In the genomic region with DNA sequence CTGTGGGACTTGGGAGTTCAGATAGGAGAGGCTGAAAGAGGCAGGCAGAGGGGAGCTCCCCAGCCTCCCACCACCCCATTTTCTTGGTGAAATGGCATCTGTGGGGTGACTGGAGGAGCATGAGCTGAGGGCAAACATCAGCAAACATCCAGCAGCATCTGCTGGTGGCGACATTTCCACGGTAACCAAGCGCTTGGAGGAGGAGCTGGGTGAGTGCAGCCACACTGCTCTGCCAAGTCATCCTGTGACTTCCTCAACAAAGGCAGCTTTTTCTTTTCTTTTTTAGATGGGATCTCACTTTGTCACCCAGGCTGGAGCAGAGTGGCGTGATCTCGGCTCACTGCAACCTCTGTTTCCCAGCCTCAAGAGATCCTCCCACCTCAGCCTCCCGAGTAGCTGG, we compare ENCODE assay signal across 10 cellular contexts. TPM values are rescaled to one million over a fixed set of nuclear protein-coding genes. Genes with fewer than 3 reads are reported as not detected.
DNase-seq lines count a peak whose midpoint lies in the region; ATAC-seq, FAIRE-seq and TF ChIP-seq lines count a peak whose summit lies in the region.
"Had no signal": no experiment of that assay in that cellular context is flagged by ENCODE, and none has a peak within 500 bp of the region (broad histone marks: within the 10 kb centered on the region; RNA-seq: fewer than 3 reads in every experiment).

No MANE protein-coding gene starts in this region.

- H3K4me1 ChIP-seq in H9 (ENCODE audit: insufficient read depth, low read length) (no peaks in the 10 kb centered on the region), HepG2 (ENCODE audit: insufficient read depth, low read length) (peaks cover 67% of the 10 kb centered on the region)

- H3K9me3 Mint-ChIP-seq in H9: no peaks in the 10 kb centered on the region
- no peaks in the 10 kb centered on the region for H3K9me3 Mint-ChIP-seq in activated CD8-positive, alpha-beta T cell treated with anti-CD3 and anti-CD28 coated beads, Interleukin-2, amount 10 ng/mL, durations not matched to agents 7 days and 5 days (ENCODE audit: insufficient read depth)
- no peaks in the 10 kb centered on the region for H3K9me3 Mint-ChIP-seq in chondrocyte (ENCODE audit: low read depth)

- no peak overlapping the region for H3K4me2 ChIP-seq in H9 (ENCODE audit: insufficient read depth, insufficient read length, low read length)
- no peak overlapping the region for H3K4me2 ChIP-seq in HepG2 (ENCODE audit: low read depth, low read length)

- H3T11ph ChIP-seq in H9 (ENCODE audit: low read length): no peak overlapping the region

- H3K23ac ChIP-seq in H9 (ENCODE audit: insufficient read length, low read depth, low read length): no peak overlapping the region

- H2BK120ac ChIP-seq in H9 (ENCODE audit: low read depth, low read length, poor library complexity, severe bottlenecking): no peak overlapping the region

- H3K27me3 Mint-ChIP-seq in H9 (ENCODE audit: low read depth): no peaks in the 10 kb centered on the region
- no peaks in the 10 kb centered on the region for H3K27me3 Mint-ChIP-seq in activated CD8-positive, alpha-beta T cell treated with anti-CD3 and anti-CD28 coated beads, Interleukin-2, amount 10 ng/mL, durations not matched to agents 7 days and 5 days (ENCODE audit: low read depth)
- no peaks in the 10 kb centered on the region for H3K27me3 Mint-ChIP-seq in chondrocyte (ENCODE audit: low read depth)

- CTCF ChIA-PET in activated CD8-positive, alpha-beta T cell treated with anti-CD3 and anti-CD28 coated beads, Interleukin-2, amount 10 ng/mL, durations not matched to agents 7 days and 5 days (lab: Charles Lee): interaction anchor here (0.7 to 1.8 kb wide), 4 partner anchors 9 to 175 kb away, joined by 3 to 8 read pairs (median 4); a partner anchor contains a TSS
- CTCF ChIA-PET in HepG2 (lab: Yijun Ruan, JAX; ENCODE audit: low intra/inter-chr PET ratio, low total read pairs): no interaction called here

- peaks cover 80% of the 10 kb centered on the region for H3K79me2 ChIP-seq in H9 (ENCODE audit: insufficient read depth, low read length)
- peaks cover 100% of the 10 kb centered on the region for H3K79me2 ChIP-seq in HepG2 (ENCODE audit: insufficient read depth, low read length)

- H4K20me1 ChIP-seq in H9 (ENCODE audit: control insufficient read depth, insufficient read depth, insufficient read length): no peaks in the 10 kb centered on the region
- H4K20me1 ChIP-seq in HepG2 (ENCODE audit: insufficient read depth, low read length): peaks cover 68% of the 10 kb centered on the region

- peaks cover 9 to 12% of the 10 kb centered on the region in 2 experiments for H3K4me1 Mint-ChIP-seq in H9
- peaks cover 73% of the 10 kb centered on the region for H3K4me1 Mint-ChIP-seq in activated CD8-positive, alpha-beta T cell treated with anti-CD3 and anti-CD28 coated beads, Interleukin-2, amount 10 ng/mL, durations not matched to agents 7 days and 5 days (ENCODE audit: low read depth)
- peaks cover 64% of the 10 kb centered on the region for H3K4me1 Mint-ChIP-seq in chondrocyte (ENCODE audit: low read depth)

- H3K9me3 ChIP-seq in H9 (ENCODE audit: control insufficient read depth, low read depth, low read length): no peaks in the 10 kb centered on the region
- H3K9me3 ChIP-seq in HepG2 (ENCODE audit: low read length): no peaks in the 10 kb centered on the region

- H2AFZ ChIP-seq in H9 (ENCODE audit: low read length): no peak overlapping the region
- H2AFZ ChIP-seq in HepG2 (ENCODE audit: low read length): no peak overlapping the region

- no peak overlapping the region for H3K9ac ChIP-seq in H9 (ENCODE audit: extremely low read depth, insufficient read length, low read length)
- no peak overlapping the region for H3K9ac ChIP-seq in HepG2 (ENCODE audit: insufficient read depth, low read depth, low read length)

- no peak overlapping the region for H4K5ac ChIP-seq in H9 (ENCODE audit: insufficient read length, low read depth, low read length)

- no peak overlapping the region for H2AK5ac ChIP-seq in H9 (ENCODE audit: insufficient read length, low read length)

- POLR2A ChIA-PET in activated CD8-positive, alpha-beta T cell treated with anti-CD3 and anti-CD28 coated beads, Interleukin-2, amount 10 ng/mL, durations not matched to agents 7 days and 5 days (lab: Charles Lee): interaction anchor here (0.8 to 1.2 kb wide), 2 partner anchors 15 to 27 kb away, joined by 3 read pairs; no protein-coding TSS in a partner anchor
- POLR2A ChIA-PET in HepG2 (lab: Yijun Ruan, JAX): interaction anchor here (1.1 to 1.5 kb wide), 2 partner anchors 35 to 52 kb away, joined by 3 to 6 read pairs; a partner anchor contains a TSS

- no peak overlapping the region for H3K4me3 ChIP-seq in HepG2 (replicated peaks in 1 of 3; ENCODE audit: insufficient read depth in 1 of 3, low read depth in 2 of 3, low read length in 3 of 3)

- H3K14ac ChIP-seq in H9 (ENCODE audit: insufficient read depth, low read length): no peak overlapping the region

- H4K8ac ChIP-seq in H9 (replicated peaks; ENCODE audit: insufficient read length, low read depth, low read length): no peak overlapping the region

- H3K79me1 ChIP-seq in H9 (ENCODE audit: insufficient read depth, low read depth, low read length, poor library complexity, severe bottlenecking): peaks cover 17% of the 10 kb centered on the region

- H3K4me3 Mint-ChIP-seq in H9 (no peak overlapping the region), chondrocyte (ENCODE audit: unreplicated experiment) (no peak overlapping the region)
- no peak overlapping the region for H3K4me3 Mint-ChIP-seq in activated CD8-positive, alpha-beta T cell treated with anti-CD3 and anti-CD28 coated beads, Interleukin-2, amount 10 ng/mL, durations not matched to agents 7 days and 5 days

- H3K56ac ChIP-seq in H9 (ENCODE audit: insufficient read length, low read depth, low read length): no peak overlapping the region

- TF ChIP-seq EP300 in HepG2 (IDR thresholded peaks at IDR 0.05; ENCODE audit: low read depth in 2 of 2, low read length in 2 of 2) (no peak), HepG2 (CRISPR knock-in tag; IDR thresholded peaks at IDR 0.05; ENCODE audit: borderline replicate concordance) (no peak)

- H3K27me3 ChIP-seq in H9 (ENCODE audit: insufficient read depth, low read length) (no peaks in the 10 kb centered on the region), HepG2 (ENCODE audit: control insufficient read depth in 1 of 2, insufficient read depth in 2 of 2, low read length in 2 of 2) (no peaks in the 10 kb centered on the region)

- DNase-seq in CD1c-positive myeloid dendritic cell (ENCODE audit: extremely low spot score) (peak; percentile 53), H9 (no peak), HepG2 (ENCODE audit: low spot score) (no peak), NAMALWA (ENCODE audit: low spot score) (no peak), chondrocyte (ENCODE audit: low spot score) (no peak)
- peak; percentile 59 for DNase-seq in activated CD8-positive, alpha-beta T cell treated with anti-CD3 and anti-CD28 coated beads, Interleukin-2, amount 10 ng/mL, durations not matched to agents 7 days and 5 days
- DNase-seq: occipital lobe had no signal

- no peak for TF ChIP-seq POLR2A in HepG2 (IDR thresholded peaks at IDR 0.05; ENCODE audit: insufficient read depth in 1 of 2, low read depth in 2 of 2, low read length in 2 of 2)

- intact Hi-C loops in HepG2 (cut with micrococcal nuclease; ENCODE audit: unreplicated experiment): no loop called here

- no peak overlapping the region for H3K18ac ChIP-seq in H9 (ENCODE audit: insufficient read length, low read depth, low read length)

- H2BK20ac ChIP-seq in H9 (ENCODE audit: low read depth, low read length, poor library complexity, severe bottlenecking): no peak overlapping the region

- no peak for FAIRE-seq in HepG2 (lab: Jason Lieb, UNC)
- FAIRE-seq: endothelial cell of umbilical vein had no signal

- no peak for TF ChIP-seq RAD21 in HepG2 (CRISPR knock-in tag; IDR thresholded peaks at IDR 0.05)

- H2BK12ac ChIP-seq in H9 (ENCODE audit: insufficient read length, low read depth, low read length): no peak overlapping the region

- WGBS in H9 (ENCODE audit: extremely low coverage, insufficient read length, low lambda C conversion rate): no CpG with 5 or more reads among the region's 6 CpGs
- WGBS in HepG2 (ENCODE audit: low lambda C conversion rate): 93% methylated on average over 4 of the region's 6 CpGs

- H3K27ac Mint-ChIP-seq in H9 (peak overlapping the region; percentile 3 to 14 (median 5); a peak in 2 of 7 replicates), chondrocyte (ENCODE audit: unreplicated experiment) (no peak overlapping the region)
- peak overlapping the region; percentile 32 for H3K27ac Mint-ChIP-seq in activated CD8-positive, alpha-beta T cell treated with anti-CD3 and anti-CD28 coated beads, Interleukin-2, amount 10 ng/mL, durations not matched to agents 7 days and 5 days

- H3K36me3 Mint-ChIP-seq in H9 (ENCODE audit: insufficient read depth in 1 of 3, low read depth in 3 of 3) (peaks cover 33 to 52% (median 47%) of the 10 kb centered on the region in 3 experiments), chondrocyte (ENCODE audit: low read depth) (peaks cover 5% of the 10 kb centered on the region)
- peaks cover 60% of the 10 kb centered on the region for H3K36me3 Mint-ChIP-seq in activated CD8-positive, alpha-beta T cell treated with anti-CD3 and anti-CD28 coated beads, Interleukin-2, amount 10 ng/mL, durations not matched to agents 7 days and 5 days (ENCODE audit: low read depth)

- peak; percentile 52 for ATAC-seq in activated CD8-positive, alpha-beta T cell treated with anti-CD3 and anti-CD28 coated beads, Interleukin-2, amount 10 ng/mL, durations not matched to agents 7 days and 5 days
- ATAC-seq in HepG2 (peak; percentile 40), GM18511 (IDR thresholded peaks at IDR 0.05; ENCODE audit: unreplicated experiment) (no peak), HG03159 (IDR thresholded peaks at IDR 0.05; ENCODE audit: unreplicated experiment) (no peak)

- peaks cover 5% of the 10 kb centered on the region for H3K23me2 ChIP-seq in H9 (ENCODE audit: insufficient read length, low read depth, low read length, poor library complexity, severe bottlenecking)

- no peak for TF ChIP-seq CTCF in H9 (conservative IDR thresholded peaks at IDR 0.05)
- TF ChIP-seq CTCF in HepG2 (CRISPR knock-in tag; IDR thresholded peaks at IDR 0.05): no peak
- no peak for TF ChIP-seq CTCF in chondrocyte (IDR thresholded peaks at IDR 0.05)

- no peak overlapping the region for H3K4ac ChIP-seq in H9 (ENCODE audit: low read depth, low read length)

- H4K91ac ChIP-seq in H9 (ENCODE audit: insufficient read length, low read depth, low read length): no peak overlapping the region

- no TSS peak for BruUV-seq in HepG2 (replicated peaks; lab: Mats Ljungman, UMichigan)

- in situ Hi-C loops in HepG2 (cut with HindIII; ENCODE audit: extremely low pct_ligation_motif_present, low pct_unique_long_range_greater_than_20kb): no loop called here

- peaks cover 3 to 29% of the 10 kb centered on the region in 2 experiments; a peak in 4 of 5 replicates for H3K36me3 ChIP-seq in HepG2 (replicated peaks in 1 of 2; ENCODE audit: control insufficient read depth in 1 of 2, insufficient read depth in 2 of 2, low read length in 2 of 2)

- H2BK5ac ChIP-seq in H9 (ENCODE audit: insufficient read length, low read length): no peak overlapping the region

- H3K27ac ChIP-seq in H9 (ENCODE audit: insufficient read length, low read depth, low read length) (no peak overlapping the region), HepG2 (ENCODE audit: extremely low read length, insufficient read depth, low read length) (no peak overlapping the region)

- H2BK15ac ChIP-seq in H9 (ENCODE audit: low read depth, low read length): no peak overlapping the region

RNA-seq across cellular contexts. Expression of a gene that starts 5.6 kb away (rescaled TPM):
- total RNA-seq in H9 (2021) (163 and 164 TPM in 2 replicates), HepG2 (2016; rRNA removed; fragmentation: Illumina TruSeq; extraction: Trizol) (192 and 202 TPM in 2 replicates), chondrocyte (141 to 143 TPM (median 141 TPM) in 3 replicates)
- 100 to 1,000 TPM; 132 to 136 TPM for total RNA-seq in activated CD8-positive, alpha-beta T cell treated with anti-CD3 and anti-CD28 coated beads, Interleukin-2, amount 10 ng/mL, durations not matched to agents 7 days and 5 days
- total RNA-seq in HepG2 (2016; cell fraction: cytosol; rRNA removed; fragmentation: Illumina TruSeq; extraction: Trizol; ENCODE audit: low read depth): 596 and 716 TPM in 2 replicates
- 185 and 204 TPM in 2 replicates for total RNA-seq in HepG2 (2016; cell fraction: insoluble cytoplasmic fraction; rRNA removed; fragmentation: Illumina TruSeq; extraction: Trizol)
- total RNA-seq in HepG2 (2016; cell fraction: membrane; rRNA removed; fragmentation: Illumina TruSeq; extraction: Trizol): 533 and 635 TPM in 2 replicates
- 56.2 and 79.7 TPM in 2 replicates for total RNA-seq in HepG2 (2016; cell fraction: nucleus; rRNA removed; fragmentation: Illumina TruSeq; extraction: Trizol)
- polyA plus RNA-seq in HepG2 (2011; rRNA removed): 135 and 172 TPM in 2 replicates
- polyA plus RNA-seq in HepG2 (2011; cell fraction: cytosol; rRNA removed): 131 and 145 TPM in 2 replicates
- polyA plus RNA-seq in HepG2 (2011; cell fraction: nucleus; rRNA removed): 32.1 and 40.2 TPM in 2 replicates
- 123 and 145 TPM in 2 replicates for polyA plus RNA-seq in HepG2 (2012)
- 941 and 1,125 TPM in 2 replicates for polyA plus RNA-seq in HepG2 (2016; cell fraction: cytosol; fragmentation: Illumina TruSeq; extraction: Trizol; ENCODE audit: low read depth)
- polyA plus RNA-seq in HepG2 (2016; cell fraction: insoluble cytoplasmic fraction; fragmentation: Illumina TruSeq; extraction: Trizol; ENCODE audit: low read depth): 223 and 229 TPM in 2 replicates
- polyA plus RNA-seq in HepG2 (2016; cell fraction: membrane; fragmentation: Illumina TruSeq; extraction: Trizol; ENCODE audit: low read depth): 563 and 676 TPM in 2 replicates
- 165 and 194 TPM in 2 replicates for polyA plus RNA-seq in HepG2 (2016; cell fraction: nucleus; fragmentation: Illumina TruSeq; extraction: Trizol; ENCODE audit: insufficient read depth, low read depth)
- 36.7 and 86.4 TPM in 2 replicates for polyA minus RNA-seq in HepG2 (2011; rRNA and poly(A)+ RNA removed; ENCODE audit: low replicate concordance)
- 44.1 and 45.4 TPM in 2 replicates for polyA minus RNA-seq in HepG2 (2011; cell fraction: cytosol; rRNA and poly(A)+ RNA removed)
- 14.9 and 19.2 TPM in 2 replicates for polyA minus RNA-seq in HepG2 (2011; cell fraction: nucleus; rRNA and poly(A)+ RNA removed)

RNA-seq across cellular contexts. Expression of a gene that starts 18.3 kb away (rescaled TPM):
- 0.46 TPM in 1 of 2 replicates, not detected in the other for total RNA-seq in H9 (2021)
- total RNA-seq in activated CD8-positive, alpha-beta T cell treated with anti-CD3 and anti-CD28 coated beads, Interleukin-2, amount 10 ng/mL, durations not matched to agents 7 days and 5 days: 1 to 10 TPM in 1 of 2 experiments, under 1 TPM in 1; 0.50 to 1.5 TPM
- 15.3 and 22.6 TPM in 2 replicates for total RNA-seq in HepG2 (2016; rRNA removed; fragmentation: Illumina TruSeq; extraction: Trizol)
- 28.9 and 34.1 TPM in 2 replicates for total RNA-seq in HepG2 (2016; cell fraction: cytosol; rRNA removed; fragmentation: Illumina TruSeq; extraction: Trizol; ENCODE audit: low read depth)
- total RNA-seq in HepG2 (2016; cell fraction: insoluble cytoplasmic fraction; rRNA removed; fragmentation: Illumina TruSeq; extraction: Trizol): 13.5 and 21.2 TPM in 2 replicates
- 33.2 and 40.1 TPM in 2 replicates for total RNA-seq in HepG2 (2016; cell fraction: membrane; rRNA removed; fragmentation: Illumina TruSeq; extraction: Trizol)
- 17.7 and 20.7 TPM in 2 replicates for total RNA-seq in HepG2 (2016; cell fraction: nucleus; rRNA removed; fragmentation: Illumina TruSeq; extraction: Trizol)
- 41.2 and 45.1 TPM in 2 replicates for polyA plus RNA-seq in HepG2 (2011; rRNA removed)
- polyA plus RNA-seq in HepG2 (2011; cell fraction: cytosol; rRNA removed): 28.0 and 28.5 TPM in 2 replicates
- polyA plus RNA-seq in HepG2 (2011; cell fraction: nucleus; rRNA removed): 34.3 and 53.2 TPM in 2 replicates
- polyA plus RNA-seq in HepG2 (2012): 26.1 and 32.6 TPM in 2 replicates
- 36.8 and 50.0 TPM in 2 replicates for polyA plus RNA-seq in HepG2 (2016; cell fraction: cytosol; fragmentation: Illumina TruSeq; extraction: Trizol; ENCODE audit: low read depth)
- polyA plus RNA-seq in HepG2 (2016; cell fraction: insoluble cytoplasmic fraction; fragmentation: Illumina TruSeq; extraction: Trizol; ENCODE audit: low read depth): 17.9 and 18.7 TPM in 2 replicates
- polyA plus RNA-seq in HepG2 (2016; cell fraction: membrane; fragmentation: Illumina TruSeq; extraction: Trizol; ENCODE audit: low read depth): 33.7 and 42.5 TPM in 2 replicates
- 68.0 and 69.5 TPM in 2 replicates for polyA plus RNA-seq in HepG2 (2016; cell fraction: nucleus; fragmentation: Illumina TruSeq; extraction: Trizol; ENCODE audit: insufficient read depth, low read depth)
- polyA minus RNA-seq in HepG2 (2011; rRNA and poly(A)+ RNA removed; ENCODE audit: low replicate concordance): 4.1 and 8.6 TPM in 2 replicates
- polyA minus RNA-seq in HepG2 (2011; cell fraction: cytosol; rRNA and poly(A)+ RNA removed): 5.3 and 7.9 TPM in 2 replicates
- polyA minus RNA-seq in HepG2 (2011; cell fraction: nucleus; rRNA and poly(A)+ RNA removed): 23.3 and 28.1 TPM in 2 replicates
- 0.99 to 5.4 TPM (median 5.1 TPM) in 3 replicates for total RNA-seq in chondrocyte

RNA-seq across cellular contexts. Expression of a gene that starts 31.3 kb away (rescaled TPM):
- total RNA-seq in H9 (2021) (10.3 and 13.0 TPM in 2 replicates), HepG2 (2016; rRNA removed; fragmentation: Illumina TruSeq; extraction: Trizol) (30.3 and 41.9 TPM in 2 replicates), chondrocyte (27.6 to 32.1 TPM (median 29.1 TPM) in 3 replicates)
- 10 to 100 TPM; 21.6 to 23.2 TPM for total RNA-seq in activated CD8-positive, alpha-beta T cell treated with anti-CD3 and anti-CD28 coated beads, Interleukin-2, amount 10 ng/mL, durations not matched to agents 7 days and 5 days
- total RNA-seq in HepG2 (2016; cell fraction: cytosol; rRNA removed; fragmentation: Illumina TruSeq; extraction: Trizol; ENCODE audit: low read depth): 40.5 and 40.6 TPM in 2 replicates
- total RNA-seq in HepG2 (2016; cell fraction: insoluble cytoplasmic fraction; rRNA removed; fragmentation: Illumina TruSeq; extraction: Trizol): 29.0 and 42.7 TPM in 2 replicates
- 74.6 and 79.6 TPM in 2 replicates for total RNA-seq in HepG2 (2016; cell fraction: membrane; rRNA removed; fragmentation: Illumina TruSeq; extraction: Trizol)
- 24.3 and 28.3 TPM in 2 replicates for total RNA-seq in HepG2 (2016; cell fraction: nucleus; rRNA removed; fragmentation: Illumina TruSeq; extraction: Trizol)
- polyA plus RNA-seq in HepG2 (2011; rRNA removed): 33.5 and 62.5 TPM in 2 replicates
- polyA plus RNA-seq in HepG2 (2011; cell fraction: cytosol; rRNA removed): 56.8 and 67.4 TPM in 2 replicates
- polyA plus RNA-seq in HepG2 (2011; cell fraction: nucleus; rRNA removed): 84.2 and 87.0 TPM in 2 replicates
- 46.8 and 62.2 TPM in 2 replicates for polyA plus RNA-seq in HepG2 (2012)
- 45.1 and 50.9 TPM in 2 replicates for polyA plus RNA-seq in HepG2 (2016; cell fraction: cytosol; fragmentation: Illumina TruSeq; extraction: Trizol; ENCODE audit: low read depth)
- polyA plus RNA-seq in HepG2 (2016; cell fraction: insoluble cytoplasmic fraction; fragmentation: Illumina TruSeq; extraction: Trizol; ENCODE audit: low read depth): 33.6 and 33.8 TPM in 2 replicates
- 69.1 and 69.7 TPM in 2 replicates for polyA plus RNA-seq in HepG2 (2016; cell fraction: membrane; fragmentation: Illumina TruSeq; extraction: Trizol; ENCODE audit: low read depth)
- polyA plus RNA-seq in HepG2 (2016; cell fraction: nucleus; fragmentation: Illumina TruSeq; extraction: Trizol; ENCODE audit: insufficient read depth, low read depth): 43.3 and 46.8 TPM in 2 replicates
- 19.8 and 109 TPM in 2 replicates for polyA minus RNA-seq in HepG2 (2011; rRNA and poly(A)+ RNA removed; ENCODE audit: low replicate concordance)
- 28.8 and 32.5 TPM in 2 replicates for polyA minus RNA-seq in HepG2 (2011; cell fraction: cytosol; rRNA and poly(A)+ RNA removed)
- 27.0 and 33.3 TPM in 2 replicates for polyA minus RNA-seq in HepG2 (2011; cell fraction: nucleus; rRNA and poly(A)+ RNA removed)

RNA-seq across cellular contexts. Expression of a gene that starts 51.5 kb away (rescaled TPM):
- total RNA-seq in H9 (2021): 39.4 and 42.5 TPM in 2 replicates
- 10 to 100 TPM; 25.2 to 26.2 TPM for total RNA-seq in activated CD8-positive, alpha-beta T cell treated with anti-CD3 and anti-CD28 coated beads, Interleukin-2, amount 10 ng/mL, durations not matched to agents 7 days and 5 days
- 42.2 and 42.4 TPM in 2 replicates for total RNA-seq in HepG2 (2016; rRNA removed; fragmentation: Illumina TruSeq; extraction: Trizol)
- 13.9 and 16.9 TPM in 2 replicates for total RNA-seq in HepG2 (2016; cell fraction: cytosol; rRNA removed; fragmentation: Illumina TruSeq; extraction: Trizol; ENCODE audit: low read depth)
- 43.3 and 44.9 TPM in 2 replicates for total RNA-seq in HepG2 (2016; cell fraction: insoluble cytoplasmic fraction; rRNA removed; fragmentation: Illumina TruSeq; extraction: Trizol)
- 22.2 and 22.8 TPM in 2 replicates for total RNA-seq in HepG2 (2016; cell fraction: membrane; rRNA removed; fragmentation: Illumina TruSeq; extraction: Trizol)
- total RNA-seq in HepG2 (2016; cell fraction: nucleus; rRNA removed; fragmentation: Illumina TruSeq; extraction: Trizol): 31.4 and 38.8 TPM in 2 replicates
- 29.7 and 31.7 TPM in 2 replicates for polyA plus RNA-seq in HepG2 (2011; rRNA removed)
- 22.0 and 22.4 TPM in 2 replicates for polyA plus RNA-seq in HepG2 (2011; cell fraction: cytosol; rRNA removed)
- 40.3 and 51.2 TPM in 2 replicates for polyA plus RNA-seq in HepG2 (2011; cell fraction: nucleus; rRNA removed)
- polyA plus RNA-seq in HepG2 (2012): 21.5 and 24.8 TPM in 2 replicates
- polyA plus RNA-seq in HepG2 (2016; cell fraction: cytosol; fragmentation: Illumina TruSeq; extraction: Trizol; ENCODE audit: low read depth): 13.2 and 15.2 TPM in 2 replicates
- 42.0 and 44.0 TPM in 2 replicates for polyA plus RNA-seq in HepG2 (2016; cell fraction: insoluble cytoplasmic fraction; fragmentation: Illumina TruSeq; extraction: Trizol; ENCODE audit: low read depth)
- 18.4 and 18.9 TPM in 2 replicates for polyA plus RNA-seq in HepG2 (2016; cell fraction: membrane; fragmentation: Illumina TruSeq; extraction: Trizol; ENCODE audit: low read depth)
- 40.6 and 48.1 TPM in 2 replicates for polyA plus RNA-seq in HepG2 (2016; cell fraction: nucleus; fragmentation: Illumina TruSeq; extraction: Trizol; ENCODE audit: insufficient read depth, low read depth)
- 21.7 and 27.6 TPM in 2 replicates for polyA minus RNA-seq in HepG2 (2011; rRNA and poly(A)+ RNA removed; ENCODE audit: low replicate concordance)
- polyA minus RNA-seq in HepG2 (2011; cell fraction: cytosol; rRNA and poly(A)+ RNA removed): 9.1 and 9.3 TPM in 2 replicates
- 71.3 and 80.8 TPM in 2 replicates for polyA minus RNA-seq in HepG2 (2011; cell fraction: nucleus; rRNA and poly(A)+ RNA removed)
- total RNA-seq in chondrocyte: 25.5 to 26.8 TPM (median 25.9 TPM) in 3 replicates

Comparison
In these comparisons a context has a peak if more than half of its experiments do, and no peak if none do; other contexts are left out.
1. DNase-seq: peak in CD1c-positive myeloid dendritic cell (single experiment) and activated CD8-positive, alpha-beta T cell treated with anti-CD3 and anti-CD28 coated beads, Interleukin-2, amount 10 ng/mL, durations not matched to agents 7 days and 5 days (single experiment); none in H9 (single experiment), HepG2 (single experiment), NAMALWA (single experiment) and chondrocyte (single experiment).
2. ATAC-seq: peak in activated CD8-positive, alpha-beta T cell treated with anti-CD3 and anti-CD28 coated beads, Interleukin-2, amount 10 ng/mL, durations not matched to agents 7 days and 5 days (single experiment) and HepG2 (single experiment); none in GM18511 (single experiment) and HG03159 (single experiment).